Comparison of ENCODE assay signal across 8 cellular contexts in the genomic region with DNA sequence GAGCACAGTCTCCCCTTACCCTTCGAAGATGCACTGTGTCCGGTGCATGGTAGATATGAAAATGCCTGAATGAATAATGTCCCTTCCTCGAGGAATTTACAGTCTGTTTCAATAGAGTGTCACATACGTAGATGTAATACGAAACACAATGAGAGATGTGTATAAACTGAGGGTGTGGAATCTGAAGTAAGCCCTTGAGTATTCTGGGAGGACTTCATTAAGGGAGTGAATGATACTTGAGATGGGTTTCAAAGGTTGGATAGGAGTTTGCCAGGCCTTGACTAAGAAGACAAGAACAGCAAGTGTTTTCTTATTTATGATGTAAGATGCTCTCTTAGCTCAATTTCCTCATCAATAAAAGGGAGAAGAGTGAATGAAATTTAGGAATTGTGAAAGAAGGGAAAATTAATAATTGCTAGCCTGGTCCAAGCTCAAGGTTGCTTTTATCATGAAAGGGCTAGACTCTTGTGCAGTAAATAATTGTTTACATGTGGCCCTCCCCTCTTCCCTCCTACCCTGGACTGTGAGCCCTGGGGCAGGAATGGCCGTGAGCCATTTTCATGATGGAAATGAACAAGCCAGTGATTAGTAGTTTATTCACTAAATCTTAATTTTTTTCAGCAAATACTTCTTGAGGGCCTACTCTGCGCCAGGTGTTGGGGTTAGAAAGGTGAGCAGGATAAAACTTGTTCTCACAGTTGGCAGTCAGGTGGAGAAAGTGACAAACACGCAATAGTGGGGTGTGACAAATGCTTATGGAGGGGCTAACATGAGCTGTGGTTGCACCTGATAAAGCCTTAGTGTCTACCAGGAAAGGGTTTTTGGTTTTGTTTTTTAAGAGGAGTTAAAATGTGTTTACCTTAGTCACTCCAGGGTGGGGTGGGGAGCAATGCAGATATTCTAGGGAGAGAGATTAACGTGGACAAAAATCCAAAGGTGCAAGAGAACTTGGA. TPM values are rescaled to one million over a fixed set of nuclear protein-coding genes. Genes with fewer than 3 reads are reported as not detected.
DNase-seq lines count a peak whose midpoint lies in the region; ATAC-seq and TF ChIP-seq lines count a peak whose summit lies in the region.
"Had no signal": no experiment of that assay in that cellular context is flagged by ENCODE, and none has a peak within 500 bp of the region (broad histone marks: within the 10 kb centered on the region; RNA-seq: fewer than 3 reads in every experiment).

No MANE protein-coding gene starts in this region.

- H3K4me2 ChIP-seq in OCI-LY3 (ENCODE audit: low read length): peak overlapping the region; percentile 92

- CTCF ChIA-PET in AG04450 (lab: Charles Lee): interaction anchor here (1.2 kb wide), 1 partner anchor 57 kb away, joined by 5 read pairs; no protein-coding TSS in a partner anchor

- H2AFZ ChIP-seq in OCI-LY3 (ENCODE audit: low read depth, low read length): no peak overlapping the region

- TF ChIP-seq CTCF in AG04450 (IDR thresholded peaks at IDR 0.05; ENCODE audit: low read depth, low read length) (no peak), OCI-LY3 (IDR thresholded peaks at IDR 0.05; ENCODE audit: low read depth, low read length) (no peak), foreskin keratinocyte (conservative IDR thresholded peaks at IDR 0.05) (no peak)

- intact Hi-C loops in cardiac septum (cut with DNase I): no loop called here

- peak overlapping the region; percentile 84 for H3K9ac ChIP-seq in OCI-LY3 (ENCODE audit: low read length)

- DNase-seq in AG04450 (ENCODE audit: low read depth, low spot score): no peak
- no peak for DNase-seq in foreskin keratinocyte
- no peak for DNase-seq in COLO668 (lab: John Stamatoyannopoulos, UW; ENCODE audit: unreplicated experiment)
- DNase-seq in HCEC 1CT: no peak
- DNase-seq in cardiac septum (ENCODE audit: low spot score): no peak
- DNase-seq: GDM1 had no signal

- 0 out of 2 replicates have a peak, but pooled peaks cover 4% of the 10 kb centered on the region for H4K20me1 ChIP-seq in OCI-LY3 (ENCODE audit: insufficient read depth, low read length)

- H3K27ac ChIP-seq in AG04450 (ENCODE audit: low read depth, low read length): no peak overlapping the region
- no peak overlapping the region for H3K27ac ChIP-seq in OCI-LY3 (ENCODE audit: low read length)
- H3K27ac ChIP-seq in foreskin keratinocyte: peak overlapping the region; percentile 62

- H3K4me3 ChIP-seq in AG04450 (ENCODE audit: low read depth, low read length) (peak overlapping the region; percentile 88), OCI-LY3 (ENCODE audit: low read length) (peak overlapping the region; percentile 88)

- no peak for ATAC-seq in foreskin keratinocyte

- H3K79me2 ChIP-seq in OCI-LY3 (ENCODE audit: low read length): peaks cover 70% of the 10 kb centered on the region

- no peaks in the 10 kb centered on the region for H3K27me3 ChIP-seq in AG04450 (ENCODE audit: control insufficient read depth, insufficient read depth, low read length)
- no peaks in the 10 kb centered on the region for H3K27me3 ChIP-seq in OCI-LY3 (ENCODE audit: low read depth, low read length)
- no peaks in the 10 kb centered on the region for H3K27me3 ChIP-seq in foreskin keratinocyte

- POLR2A ChIA-PET in AG04450 (lab: Yijun Ruan, JAX): no interaction called here

- peaks cover 33% of the 10 kb centered on the region for H3K36me3 ChIP-seq in OCI-LY3 (replicated peaks; ENCODE audit: low read depth, low read length)

- H3K9me3 ChIP-seq in AG04450 (ENCODE audit: control insufficient read depth, insufficient read depth, low read length): no peaks in the 10 kb centered on the region; the same call in 1 of the 2 replicates
- no peaks in the 10 kb centered on the region for H3K9me3 ChIP-seq in OCI-LY3 (ENCODE audit: insufficient read depth, low read length)

- H3K4me1 ChIP-seq in OCI-LY3 (ENCODE audit: low read length) (peaks cover 13% of the 10 kb centered on the region), foreskin keratinocyte (no peaks in the 10 kb centered on the region)

RNA-seq across cellular contexts. Expression of a gene that starts 1.6 kb away (rescaled TPM):
- polyA plus RNA-seq in AG04450 (2011; rRNA removed) (14.1 and 19.9 TPM in 2 replicates), foreskin keratinocyte (77.1 and 90.6 TPM in 2 replicates)
- polyA minus RNA-seq in AG04450 (2011; rRNA and poly(A)+ RNA removed): 32.2 and 33.5 TPM in 2 replicates
- total RNA-seq in foreskin keratinocyte (71.9 and 89.9 TPM in 2 replicates), cardiac septum (21.8 TPM)

RNA-seq across cellular contexts. Expression of a gene that starts 14.1 kb away (rescaled TPM):
- polyA plus RNA-seq in AG04450 (2011; rRNA removed) (not detected in 2 replicates), foreskin keratinocyte (0.02 TPM in 1 of 2 replicates, not detected in the other)
- polyA minus RNA-seq in AG04450 (2011; rRNA and poly(A)+ RNA removed): not detected in 2 replicates
- total RNA-seq in foreskin keratinocyte (not detected in 2 replicates), cardiac septum (not detected)
- total RNA-seq: lower leg skin had no signal

RNA-seq across cellular contexts. Expression of a gene that starts 14.2 kb away (rescaled TPM):
- 58.4 and 79.6 TPM in 2 replicates for polyA plus RNA-seq in AG04450 (2011; rRNA removed)
- 141 and 195 TPM in 2 replicates for polyA minus RNA-seq in AG04450 (2011; rRNA and poly(A)+ RNA removed)
- 171 and 172 TPM in 2 replicates for total RNA-seq in foreskin keratinocyte
- polyA plus RNA-seq in foreskin keratinocyte: 154 and 167 TPM in 2 replicates
- 72.4 TPM for total RNA-seq in cardiac septum

RNA-seq across cellular contexts. Expression of a gene that starts 19.9 kb away (rescaled TPM):
- polyA plus RNA-seq in AG04450 (2011; rRNA removed): 5.7 and 6.1 TPM in 2 replicates
- polyA minus RNA-seq in AG04450 (2011; rRNA and poly(A)+ RNA removed): 3.6 and 3.7 TPM in 2 replicates
- total RNA-seq in foreskin keratinocyte: 0.11 and 0.51 TPM in 2 replicates
- 0.06 and 0.24 TPM in 2 replicates for polyA plus RNA-seq in foreskin keratinocyte
- 2.1 TPM for total RNA-seq in cardiac septum

RNA-seq across cellular contexts. Expression of a gene that starts 23.8 kb away (rescaled TPM):
- polyA plus RNA-seq in AG04450 (2011; rRNA removed) (14.3 and 14.5 TPM in 2 replicates), foreskin keratinocyte (51.7 and 54.6 TPM in 2 replicates)
- 2.7 and 4.9 TPM in 2 replicates for polyA minus RNA-seq in AG04450 (2011; rRNA and poly(A)+ RNA removed)
- total RNA-seq in foreskin keratinocyte (41.9 and 50.4 TPM in 2 replicates), cardiac septum (15.6 TPM)
